ENCODE assay signal across 19 cellular contexts in the genomic region with DNA sequence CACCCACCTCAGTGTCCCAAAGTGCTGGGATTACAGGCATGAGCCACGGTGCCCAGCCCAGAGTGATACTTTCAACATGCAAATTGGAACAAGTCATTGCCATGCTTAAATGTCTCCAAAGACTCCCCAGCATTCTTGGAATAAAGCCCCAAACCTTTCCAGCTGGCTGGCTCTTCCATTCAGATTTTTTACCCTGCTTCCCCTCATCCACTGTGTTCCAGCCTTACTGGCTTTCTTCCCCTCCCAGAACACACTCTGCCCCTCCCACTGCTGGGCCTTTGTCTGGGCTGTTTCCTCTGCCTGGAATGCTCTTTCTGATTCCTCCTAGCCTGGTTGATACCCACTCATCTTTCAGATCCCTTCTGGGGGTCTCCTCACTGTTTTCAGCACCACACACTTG. TPM values are rescaled to one million over a fixed set of nuclear protein-coding genes. Genes with fewer than 3 reads are reported as not detected.
A peak's percentile ranks its signal among the peaks of the same experiment; 100 is the strongest.
DNase-seq lines count a peak whose midpoint lies in the region; ATAC-seq, FAIRE-seq and TF ChIP-seq lines count a peak whose summit lies in the region.
"Had no signal": no experiment of that assay in that cellular context is flagged by ENCODE, and none has a peak within 500 bp of the region (broad histone marks: within the 10 kb centered on the region; RNA-seq: fewer than 3 reads in every experiment).

No MANE protein-coding gene starts in this region.

- H3K27ac ChIP-seq in left ventricle myocardium inferior (replicated peaks), result no peak overlapping the region
- H3K27ac ChIP-seq in left lung, result no peak overlapping the region
- no peak overlapping the region for H3K27ac ChIP-seq in thoracic aorta
- H3K27ac ChIP-seq: RWPE1 had no signal

- H3K36me3 ChIP-seq in left ventricle myocardium inferior (no peaks in the 10 kb centered on the region), bronchial epithelial cell (ENCODE audit: control insufficient read depth, insufficient read depth, low read length) (no peaks in the 10 kb centered on the region), left lung (no peaks in the 10 kb centered on the region), thoracic aorta (no peaks in the 10 kb centered on the region), mucosa of descending colon (ENCODE audit: low read depth) (no peaks in the 10 kb centered on the region)

- TF ChIP-seq CTCF in left ventricle myocardium inferior (IDR thresholded peaks at IDR 0.05; ENCODE audit: borderline replicate concordance), result no peak
- no peak for TF ChIP-seq CTCF in bronchial epithelial cell (IDR thresholded peaks at IDR 0.05; ENCODE audit: insufficient read depth, low read length, severe bottlenecking)
- TF ChIP-seq CTCF in left lung (IDR thresholded peaks at IDR 0.05), result no peak
- no peak for TF ChIP-seq CTCF in thoracic aorta (IDR thresholded peaks at IDR 0.05)
- TF ChIP-seq CTCF in mucosa of descending colon (IDR thresholded peaks at IDR 0.05), result no peak

- H3K4me3 ChIP-seq in left ventricle myocardium inferior (no peak overlapping the region), bronchial epithelial cell (ENCODE audit: low read depth, low read length) (no peak overlapping the region), left lung (no peak overlapping the region), thoracic aorta (no peak overlapping the region), mucosa of descending colon (no peak overlapping the region)

- H3K9me3 ChIP-seq in left ventricle myocardium inferior (replicated peaks) (no peaks in the 10 kb centered on the region), left lung (no peaks in the 10 kb centered on the region), thoracic aorta (no peaks in the 10 kb centered on the region), mucosa of descending colon (no peaks in the 10 kb centered on the region)

- intact Hi-C loops in left cardiac atrium (cut with DNase I), result no loop called here
- intact Hi-C loops in left ventricle myocardium inferior (cut with micrococcal nuclease), result no loop called here
- intact Hi-C loops in left lung (cut with DNase I), result no loop called here
- intact Hi-C loops in mucosa of descending colon (cut with DNase I, micrococcal nuclease), result no loop called here

- H3K4me1 ChIP-seq in left ventricle myocardium inferior, result no peaks in the 10 kb centered on the region
- no peaks in the 10 kb centered on the region for H3K4me1 ChIP-seq in left lung
- H3K4me1 ChIP-seq in thoracic aorta (ENCODE audit: control insufficient read depth in 1 of 2, low read depth in 2 of 2), result peaks cover 0 to 13% of the 10 kb centered on the region in 2 donors
- no peaks in the 10 kb centered on the region for H3K4me1 ChIP-seq in mucosa of descending colon (ENCODE audit: low read depth)

- no peak for DNase-seq in left cardiac atrium
- DNase-seq in left ventricle myocardium inferior, result no peak
- no peak for DNase-seq in bronchial epithelial cell (ENCODE audit: low read depth)
- no peak for DNase-seq in left lung
- DNase-seq in thoracic aorta (ENCODE audit: low spot score), result no peak
- DNase-seq in mucosa of descending colon, result no peak
- DNase-seq in COR-L47 (lab: John Stamatoyannopoulos, UW), result no peak
- DNase-seq: GF-D8, KBM-7, NCI-H1436, NCI-H2029 treated with DMSO at 0.1 percent for 48 hours, NCI-H510A treated with DMSO at 0.1 percent for 48 hours, NCI-H82, PC-3 had no signal

- peaks cover 13% of the 10 kb centered on the region for H3K27me3 ChIP-seq in left ventricle myocardium inferior (ENCODE audit: low read depth)
- peaks cover 14% of the 10 kb centered on the region for H3K27me3 ChIP-seq in bronchial epithelial cell (ENCODE audit: control insufficient read depth, insufficient read depth, low read length)
- H3K27me3 ChIP-seq in left lung, result no peaks in the 10 kb centered on the region
- no peaks in the 10 kb centered on the region for H3K27me3 ChIP-seq in thoracic aorta (replicated peaks; ENCODE audit: insufficient read depth)

- peak; percentile 55 for FAIRE-seq in bronchial epithelial cell (lab: Jason Lieb, UNC)
- FAIRE-seq: GM12892, H1 had no signal

- peak; percentile 55 to 64 for ATAC-seq in left cardiac atrium
- peak; percentile 45 for ATAC-seq in left lung
- ATAC-seq in thoracic aorta (ENCODE audit: insufficient number of reproducible peaks, low FRiP score, low read depth), result peak; percentile 36
- ATAC-seq in mucosa of descending colon, result no peak
- ATAC-seq in GM21367 (IDR thresholded peaks at IDR 0.05; ENCODE audit: unreplicated experiment), result no peak
- ATAC-seq: PC-3 had no signal

RNA-seq across cellular contexts. Expression of a gene that starts 40.1 kb away (rescaled TPM):
- total RNA-seq in left cardiac atrium, result 1 to 10 TPM; 2.8 to 4.0 TPM
- total RNA-seq in left ventricle myocardium inferior, result 0.33 TPM
- not detected in 2 replicates for total RNA-seq in bronchial epithelial cell
- total RNA-seq in left lung, result 1 to 10 TPM in 1 of 2 donors, under 1 TPM in 1; 0.45 to 3.8 TPM
- total RNA-seq in thoracic aorta, result under 1 TPM in 1 of 2 donors, not detected in 1; 0.81 TPM
- total RNA-seq in mucosa of descending colon, result 10 to 100 TPM in 1 of 3 donors, 1 to 10 TPM in 1, under 1 TPM in 1; 0.32 to 41.3 (median 4.0) TPM
- total RNA-seq: A172, PC-3 had no signal

RNA-seq across cellular contexts. Expression of a gene that starts 46.8 kb away (rescaled TPM):
- total RNA-seq in left cardiac atrium (10 to 100 TPM; 87.9 to 99.8 TPM), left ventricle myocardium inferior (91.8 TPM), bronchial epithelial cell (51.1 and 75.3 TPM in 2 replicates), left lung (10 to 100 TPM; 65.5 to 67.6 TPM), thoracic aorta (10 to 100 TPM; 28.4 to 42.0 TPM), mucosa of descending colon (100 to 1,000 TPM in 2 of 3 donors, 10 to 100 TPM in 1; 87.9 to 110 (median 108) TPM)

Comparison
In these comparisons a context has a peak if more than half of its experiments do, and no peak if none do; other contexts are left out.
1. ATAC-seq: peak in left cardiac atrium (2 of 2), left lung (single experiment) and thoracic aorta (single experiment); none in mucosa of descending colon (single experiment) and GM21367 (single experiment).